ENCODE assay signal across 1 cellular context in genomic region chr20:41609476-41609875, GRCh38.
A peak's percentile ranks its signal among the peaks of the same experiment; 100 is the strongest.
TF ChIP-seq lines count a peak whose summit lies in the region.

No MANE protein-coding gene starts in this region.

TF ChIP-seq in GM12878, 131 proteins besides CTCF, POLR2A, EP300 and RAD21:
- TF ChIP-seq HDGF (IDR thresholded peaks at IDR 0.05) (no peak), JUNB (IDR thresholded peaks at IDR 0.05) (peak; percentile 38; the same call in 1 of the 2 replicates), RUNX3 (IDR thresholded peaks at IDR 0.05; ENCODE audit: low read length) (peak; percentile 55), CBX5 (IDR thresholded peaks at IDR 0.05; ENCODE audit: low read depth) (no peak)
TF ChIP-seq in GM12878: peak in this region for 2.
